In genomic region chr17:76154292-76154691, GRCh38 we compare ENCODE assay signal across 16 cellular contexts. TPM values are rescaled to one million over a fixed set of nuclear protein-coding genes. Genes with fewer than 3 reads are reported as not detected.
DNase-seq lines count a peak whose midpoint lies in the region; ATAC-seq and TF ChIP-seq lines count a peak whose summit lies in the region.
"Had no signal": no experiment of that assay in that cellular context is flagged by ENCODE, and none has a peak within 500 bp of the region (broad histone marks: within the 10 kb centered on the region; RNA-seq: fewer than 3 reads in every experiment).

No MANE protein-coding gene starts in this region.

- peaks cover 15% of the 10 kb centered on the region for H3K36me3 ChIP-seq in CD8-positive, alpha-beta memory T cell (ENCODE audit: insufficient read depth, low read length)
- peaks cover 31% of the 10 kb centered on the region for H3K36me3 ChIP-seq in WERI-Rb-1

- H3K27ac ChIP-seq in CD8-positive, alpha-beta memory T cell (ENCODE audit: low read depth, low read length), result no peak overlapping the region
- H3K27ac ChIP-seq in WERI-Rb-1, result peak overlapping the region; percentile 82

- no peak overlapping the region for H3K4me3 Mint-ChIP-seq in activated T-cell treated with anti-CD3 and anti-CD28 coated beads, Interleukin-2, amount 50 U/mL, for 24 hours
- H3K4me3 Mint-ChIP-seq in CD8-positive, alpha-beta memory T cell, result no peak overlapping the region
- peak overlapping the region in 9 of 10 donors; percentile 2 to 95 (median 62) for H3K4me3 Mint-ChIP-seq in naive thymus-derived CD8-positive, alpha-beta T cell
- H3K4me3 Mint-ChIP-seq: B cell had no signal

- ATAC-seq in naive thymus-derived CD8-positive, alpha-beta T cell, result no peak
- ATAC-seq in HG03565 (IDR thresholded peaks at IDR 0.05; ENCODE audit: unreplicated experiment) (no peak), HG02798 (IDR thresholded peaks at IDR 0.05; ENCODE audit: poor library complexity, unreplicated experiment) (no peak)
- ATAC-seq: PC-3 had no signal

- no peaks in the 10 kb centered on the region for H3K9me3 Mint-ChIP-seq in activated T-cell treated with anti-CD3 and anti-CD28 coated beads, Interleukin-2, amount 50 U/mL, for 24 hours
- H3K9me3 Mint-ChIP-seq in CD8-positive, alpha-beta memory T cell, result no peaks in the 10 kb centered on the region
- H3K9me3 Mint-ChIP-seq in naive thymus-derived CD8-positive, alpha-beta T cell, result no peaks in the 10 kb centered on the region

- TF ChIP-seq CTCF in WERI-Rb-1 (IDR thresholded peaks at IDR 0.05; ENCODE audit: low read depth, low read length), result no peak

- H3K9me3 ChIP-seq in CD8-positive, alpha-beta memory T cell (ENCODE audit: low read length), result no peaks in the 10 kb centered on the region
- no peaks in the 10 kb centered on the region for H3K9me3 ChIP-seq in WERI-Rb-1 (ENCODE audit: severe bottlenecking)

- no peak for DNase-seq in activated T-cell treated with anti-CD3 and anti-CD28 coated beads, Interleukin-2, amount 50 U/mL, for 24 hours
- no peak for DNase-seq in activated T-cell treated with anti-CD3 and anti-CD28 coated beads, Interleukin-2, amount 50 U/mL, for 1 hour
- no peak for DNase-seq in CD8-positive, alpha-beta memory T cell
- DNase-seq in WERI-Rb-1, result peak; percentile 66
- DNase-seq in naive thymus-derived CD8-positive, alpha-beta T cell, result no peak
- DNase-seq: DMS79, KG1, NCI-H1105 treated with DMSO at 0.1 percent for 48 hours, NCI-H1694, NCI-H510A, PC-3, RPMI8226 had no signal

- peaks cover 88% of the 10 kb centered on the region for H3K36me3 Mint-ChIP-seq in activated T-cell treated with anti-CD3 and anti-CD28 coated beads, Interleukin-2, amount 50 U/mL, for 24 hours (ENCODE audit: low read depth)
- H3K36me3 Mint-ChIP-seq in CD8-positive, alpha-beta memory T cell, result peaks cover 0 to 78% (median 23%) of the 10 kb centered on the region in 3 donors
- peaks cover 4 to 81% (median 46%) of the 10 kb centered on the region in 3 donors for H3K36me3 Mint-ChIP-seq in naive thymus-derived CD8-positive, alpha-beta T cell

- CTCF ChIA-PET in CD8-positive, alpha-beta memory T cell (lab: Charles Lee), result interaction anchor here (1.0 to 4.4 kb wide), 6 partner anchors 9 to 125 kb away, joined by 3 to 47 read pairs (median 5); no protein-coding TSS in a partner anchor

- peaks cover 27% of the 10 kb centered on the region for H3K4me1 ChIP-seq in CD8-positive, alpha-beta memory T cell (ENCODE audit: insufficient read depth, low read length)

- no peak overlapping the region for H3K4me3 ChIP-seq in CD8-positive, alpha-beta memory T cell (ENCODE audit: low read length)
- H3K4me3 ChIP-seq in WERI-Rb-1 (ENCODE audit: low read depth, low read length), result no peak overlapping the region

- peak overlapping the region; percentile 42 for H3K27ac Mint-ChIP-seq in activated T-cell treated with anti-CD3 and anti-CD28 coated beads, Interleukin-2, amount 50 U/mL, for 24 hours
- peak overlapping the region in 6 of 8 donors; percentile 12 to 89 (median 68) for H3K27ac Mint-ChIP-seq in CD8-positive, alpha-beta memory T cell
- H3K27ac Mint-ChIP-seq in naive thymus-derived CD8-positive, alpha-beta T cell, result peak overlapping the region; percentile 95 to 100 (median 98)
- H3K27ac Mint-ChIP-seq: B cell had no signal

- H3K4me1 Mint-ChIP-seq in activated T-cell treated with anti-CD3 and anti-CD28 coated beads, Interleukin-2, amount 50 U/mL, for 24 hours (ENCODE audit: low read depth), result peaks cover 39% of the 10 kb centered on the region
- peaks cover 33 to 42% (median 41%) of the 10 kb centered on the region in 3 donors for H3K4me1 Mint-ChIP-seq in CD8-positive, alpha-beta memory T cell
- H3K4me1 Mint-ChIP-seq in naive thymus-derived CD8-positive, alpha-beta T cell, result peaks cover 29 to 78% (median 59%) of the 10 kb centered on the region in 4 donors
- H3K4me1 Mint-ChIP-seq: B cell had no signal

- no peaks in the 10 kb centered on the region for H3K27me3 ChIP-seq in CD8-positive, alpha-beta memory T cell (ENCODE audit: insufficient read depth, low read length, poor library complexity, severe bottlenecking)
- no peaks in the 10 kb centered on the region for H3K27me3 ChIP-seq in WERI-Rb-1 (ENCODE audit: insufficient read depth, low read depth, severe bottlenecking)

- H3K27me3 Mint-ChIP-seq in activated T-cell treated with anti-CD3 and anti-CD28 coated beads, Interleukin-2, amount 50 U/mL, for 24 hours, result no peaks in the 10 kb centered on the region
- peaks cover 0 to 1% of the 10 kb centered on the region in 2 donors for H3K27me3 Mint-ChIP-seq in CD8-positive, alpha-beta memory T cell
- H3K27me3 Mint-ChIP-seq in naive thymus-derived CD8-positive, alpha-beta T cell, result no peaks in the 10 kb centered on the region

- POLR2A ChIA-PET in CD8-positive, alpha-beta memory T cell (lab: Charles Lee), result no interaction called here
- POLR2A ChIA-PET in naive thymus-derived CD8-positive, alpha-beta T cell (lab: Charles Lee), result interaction anchor here (3.4 to 11.3 kb wide), 6 partner anchors 11 to 119 kb away, joined by 8 to 156 read pairs (median 56); partner anchors contain the start of gene FOXJ1

RNA-seq across cellular contexts. Expression of gene FOXJ1, which starts 13.2 kb away (rescaled TPM):
- under 1 TPM; 0.64 to 0.94 TPM for total RNA-seq in CD8-positive, alpha-beta memory T cell
- 0.68 TPM for polyA plus RNA-seq in CD8-positive, alpha-beta memory T cell
- total RNA-seq in naive thymus-derived CD8-positive, alpha-beta T cell, result 1 to 10 TPM; 3.4 to 3.7 TPM
- polyA plus RNA-seq in naive thymus-derived CD8-positive, alpha-beta T cell, result 1 to 10 TPM in 2 of 3 donors, under 1 TPM in 1; 0.28 to 2.8 (median 1.8) TPM
- total RNA-seq: A172 had no signal

RNA-seq across cellular contexts. Expression of gene EXOC7, which starts 50.7 kb away (rescaled TPM):
- total RNA-seq in CD8-positive, alpha-beta memory T cell, result 100 to 1,000 TPM; 105 to 109 TPM
- 69.3 TPM for polyA plus RNA-seq in CD8-positive, alpha-beta memory T cell
- total RNA-seq in naive thymus-derived CD8-positive, alpha-beta T cell, result 100 to 1,000 TPM; 199 to 210 TPM
- polyA plus RNA-seq in naive thymus-derived CD8-positive, alpha-beta T cell, result 10 to 100 TPM; 46.0 to 62.6 (median 49.0) TPM

Comparison
In these comparisons a context has a peak if more than half of its experiments do, and no peak if none do; other contexts are left out.
1. H3K27ac Mint-ChIP-seq: peak in every context shown above with its lines; median percentile 98 in naive thymus-derived CD8-positive, alpha-beta T cell; 68 in CD8-positive, alpha-beta memory T cell; 42 in activated T-cell treated with anti-CD3 and anti-CD28 coated beads, Interleukin-2, amount 50 U/mL, for 24 hours.
2. H3K4me3 Mint-ChIP-seq: peak in naive thymus-derived CD8-positive, alpha-beta T cell (9 of 10); none in activated T-cell treated with anti-CD3 and anti-CD28 coated beads, Interleukin-2, amount 50 U/mL, for 24 hours (single experiment) and CD8-positive, alpha-beta memory T cell (0 of 7).